ENCODE assay signal across 1 cellular context in genomic region chr17:9456265-9456664, GRCh38.
A peak's percentile ranks its signal among the peaks of the same experiment; 100 is the strongest.
TF ChIP-seq lines count a peak whose summit lies in the region.

No MANE protein-coding gene starts in this region.

TF ChIP-seq in HepG2, 621 proteins besides CTCF, POLR2A, EP300 and RAD21 (continued from another document):
- 0 out of 2 replicates have a peak, but pooled peaks have one; percentile 57 for TF ChIP-seq PAXIP1 (CRISPR knock-in tag; conservative IDR thresholded peaks at IDR 0.05)
- no peak for TF ChIP-seq MEIS2 (CRISPR knock-in tag; IDR thresholded peaks at IDR 0.05)
- TF ChIP-seq NFATC3 (CRISPR knock-in tag; IDR thresholded peaks at IDR 0.05): no peak
- peak; percentile 43; the same call in 1 of the 2 replicates for TF ChIP-seq RXRB (CRISPR knock-in tag; IDR thresholded peaks at IDR 0.05; ENCODE audit: borderline replicate concordance)
- TF ChIP-seq SALL1 (CRISPR knock-in tag; IDR thresholded peaks at IDR 0.05): peak; percentile 34; the same call in 1 of the 2 replicates
- no peak for TF ChIP-seq SMAD3 (CRISPR knock-in tag; IDR thresholded peaks at IDR 0.05)
- no peak for TF ChIP-seq ZFP37 (CRISPR knock-in tag; IDR thresholded peaks at IDR 0.05; ENCODE audit: borderline replicate concordance)
- no peak for TF ChIP-seq ZSCAN30 (CRISPR knock-in tag; IDR thresholded peaks at IDR 0.05)
- no peak for TF ChIP-seq ZNF563 (CRISPR knock-in tag; IDR thresholded peaks at IDR 0.05)
- peak; percentile 42; the same call in 1 of the 2 replicates for TF ChIP-seq ZNF768 (CRISPR knock-in tag; IDR thresholded peaks at IDR 0.05)
- TF ChIP-seq ZMYM4 (CRISPR knock-in tag; IDR thresholded peaks at IDR 0.05): peak; percentile 13; the same call in 1 of the 2 replicates
- TF ChIP-seq SAP130 (CRISPR knock-in tag; IDR thresholded peaks at IDR 0.05; ENCODE audit: low read depth): peak; percentile 56
- TF ChIP-seq KDM5B (CRISPR knock-in tag; IDR thresholded peaks at IDR 0.05; ENCODE audit: borderline replicate concordance): no peak
- TF ChIP-seq SMARCE1 (IDR thresholded peaks at IDR 0.05; ENCODE audit: borderline replicate concordance): no peak
- TF ChIP-seq FOXJ3 (CRISPR knock-in tag; IDR thresholded peaks at IDR 0.05; ENCODE audit: borderline replicate concordance): no peak
- 0 out of 2 replicates have a peak, but pooled peaks have one; percentile 22 for TF ChIP-seq KDM1A (CRISPR knock-in tag; IDR thresholded peaks at IDR 0.05)
- no peak for TF ChIP-seq ZBTB33 (CRISPR knock-in tag; IDR thresholded peaks at IDR 0.05)
- 0 out of 2 replicates have a peak, but pooled peaks have one; percentile 55 for TF ChIP-seq ZNF644 (CRISPR knock-in tag; IDR thresholded peaks at IDR 0.05; ENCODE audit: low read depth)
- TF ChIP-seq, protein P1, sequence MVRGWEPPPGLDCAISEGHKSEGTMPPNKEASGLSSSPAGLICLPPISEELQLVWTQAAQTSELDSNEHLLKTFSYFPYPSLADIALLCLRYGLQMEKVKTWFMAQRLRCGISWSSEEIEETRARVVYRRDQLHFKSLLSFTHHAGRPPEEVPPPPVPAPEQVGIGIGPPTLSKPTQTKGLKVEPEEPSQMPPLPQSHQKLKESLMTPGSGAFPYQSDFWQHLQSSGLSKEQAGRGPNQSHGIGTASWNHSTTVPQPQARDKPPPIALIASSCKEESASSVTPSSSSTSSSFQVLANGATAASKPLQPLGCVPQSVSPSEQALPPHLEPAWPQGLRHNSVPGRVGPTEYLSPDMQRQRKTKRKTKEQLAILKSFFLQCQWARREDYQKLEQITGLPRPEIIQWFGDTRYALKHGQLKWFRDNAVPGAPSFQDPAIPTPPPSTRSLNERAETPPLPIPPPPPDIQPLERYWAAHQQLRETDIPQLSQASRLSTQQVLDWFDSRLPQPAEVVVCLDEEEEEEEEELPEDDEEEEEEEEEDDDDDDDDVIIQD (CRISPR knock-in tag; IDR thresholded peaks at IDR 0.05; ENCODE audit: low read depth): no peak
